In the genomic region with DNA sequence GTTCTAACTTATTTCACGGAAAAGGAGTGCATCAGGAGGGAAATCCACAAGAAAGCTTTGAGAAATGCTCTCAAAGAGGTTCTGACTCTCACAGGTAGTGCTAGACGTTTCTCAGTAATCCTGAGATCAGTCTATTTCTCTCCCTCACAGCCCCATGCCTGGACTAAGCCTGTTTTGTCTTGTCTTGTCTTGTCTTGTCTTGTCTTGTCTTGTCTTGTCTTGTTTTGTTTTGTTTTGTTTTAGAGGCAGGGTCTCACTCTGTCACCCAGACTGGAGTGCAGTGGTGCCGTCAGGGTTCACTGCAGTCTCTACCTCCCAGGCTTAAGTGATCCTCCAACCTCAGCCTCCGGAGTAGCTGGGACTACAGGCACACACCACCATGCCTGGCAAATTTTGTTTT, we compare ENCODE assay signal across 1 cellular context.
TF ChIP-seq lines count a peak whose summit lies in the region.

No MANE protein-coding gene starts in this region.

TF ChIP-seq in IMR-90, 13 proteins besides CTCF, POLR2A, EP300 and RAD21:
- TF ChIP-seq MXI1 (IDR thresholded peaks at IDR 0.05; ENCODE audit: borderline replicate concordance, low read depth, low read length) (no peak), MAZ (IDR thresholded peaks at IDR 0.05; ENCODE audit: borderline replicate concordance, low read depth, low read length) (no peak), CEBPB (IDR thresholded peaks at IDR 0.05; ENCODE audit: low read depth, low read length) (no peak), SMC3 (IDR thresholded peaks at IDR 0.05; ENCODE audit: low read depth, low read length) (no peak), MAFK (IDR thresholded peaks at IDR 0.05; ENCODE audit: low read depth, low read length) (no peak), FOS (IDR thresholded peaks at IDR 0.05; ENCODE audit: low read depth, low read length) (no peak), CHD1 (IDR thresholded peaks at IDR 0.05; ENCODE audit: low read depth, low read length) (no peak), BHLHE40 (IDR thresholded peaks at IDR 0.05; ENCODE audit: low read depth, low read length) (no peak), RFX5 (IDR thresholded peaks at IDR 0.05; ENCODE audit: low read depth, low read length) (no peak)
- TF ChIP-seq, protein P1, sequence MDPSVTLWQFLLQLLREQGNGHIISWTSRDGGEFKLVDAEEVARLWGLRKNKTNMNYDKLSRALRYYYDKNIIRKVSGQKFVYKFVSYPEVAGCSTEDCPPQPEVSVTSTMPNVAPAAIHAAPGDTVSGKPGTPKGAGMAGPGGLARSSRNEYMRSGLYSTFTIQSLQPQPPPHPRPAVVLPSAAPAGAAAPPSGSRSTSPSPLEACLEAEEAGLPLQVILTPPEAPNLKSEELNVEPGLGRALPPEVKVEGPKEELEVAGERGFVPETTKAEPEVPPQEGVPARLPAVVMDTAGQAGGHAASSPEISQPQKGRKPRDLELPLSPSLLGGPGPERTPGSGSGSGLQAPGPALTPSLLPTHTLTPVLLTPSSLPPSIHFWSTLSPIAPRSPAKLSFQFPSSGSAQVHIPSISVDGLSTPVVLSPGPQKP (IDR thresholded peaks at IDR 0.05; ENCODE audit: borderline replicate concordance, low read depth, low read length), result no peak
- TF ChIP-seq, protein P2, sequence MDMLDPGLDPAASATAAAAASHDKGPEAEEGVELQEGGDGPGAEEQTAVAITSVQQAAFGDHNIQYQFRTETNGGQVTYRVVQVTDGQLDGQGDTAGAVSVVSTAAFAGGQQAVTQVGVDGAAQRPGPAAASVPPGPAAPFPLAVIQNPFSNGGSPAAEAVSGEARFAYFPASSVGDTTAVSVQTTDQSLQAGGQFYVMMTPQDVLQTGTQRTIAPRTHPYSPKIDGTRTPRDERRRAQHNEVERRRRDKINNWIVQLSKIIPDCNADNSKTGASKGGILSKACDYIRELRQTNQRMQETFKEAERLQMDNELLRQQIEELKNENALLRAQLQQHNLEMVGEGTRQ (IDR thresholded peaks at IDR 0.05; ENCODE audit: low read depth, low read length), result no peak
